20 cellular contexts compared by ENCODE assay signal in the genomic region with DNA sequence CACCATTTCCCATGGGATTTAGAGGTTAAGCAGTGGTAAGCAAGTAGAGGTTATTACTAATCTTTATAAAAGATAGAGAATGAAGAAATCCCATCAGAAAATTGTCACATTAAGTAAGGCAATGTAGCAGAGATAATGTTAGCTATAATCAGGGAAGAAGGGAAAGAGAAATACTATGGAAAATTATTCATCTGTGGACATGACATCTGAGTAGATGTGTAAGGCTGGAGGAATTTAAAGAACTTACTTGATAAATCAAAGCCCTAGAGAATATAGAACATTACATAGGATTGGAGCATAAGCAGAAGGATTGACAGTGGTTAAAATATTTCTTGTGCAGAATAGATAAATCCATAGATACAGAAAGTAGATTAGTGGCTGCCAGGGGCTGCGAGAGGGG.
DNase-seq lines count a peak whose midpoint lies in the region; ATAC-seq and TF ChIP-seq lines count a peak whose summit lies in the region.
"Had no signal": no experiment of that assay in that cellular context is flagged by ENCODE, and none has a peak within 500 bp of the region (broad histone marks: within the 10 kb centered on the region; RNA-seq: fewer than 3 reads in every experiment).

No MANE protein-coding gene starts in this region.

- no peak overlapping the region for H3K4me3 Mint-ChIP-seq in activated CD4-positive, alpha-beta T cell treated with anti-CD3 and anti-CD28 coated beads, Interleukin-2, amount 10 ng/mL, durations not matched to agents 24 days and 14 days
- no peak overlapping the region for H3K4me3 Mint-ChIP-seq in osteocyte (ENCODE audit: unreplicated experiment)
- H3K4me3 Mint-ChIP-seq: WTC11 had no signal

- ATAC-seq in HG02852 (IDR thresholded peaks at IDR 0.05; ENCODE audit: unreplicated experiment): no peak
- ATAC-seq: gastrocnemius medialis, WTC11 had no signal

- H3K4me1 Mint-ChIP-seq in activated CD4-positive, alpha-beta T cell treated with anti-CD3 and anti-CD28 coated beads, Interleukin-2, amount 10 ng/mL, durations not matched to agents 24 days and 14 days: peaks cover 34% of the 10 kb centered on the region
- peaks cover 38% of the 10 kb centered on the region for H3K4me1 Mint-ChIP-seq in osteocyte (ENCODE audit: unreplicated experiment)
- H3K4me1 Mint-ChIP-seq: WTC11 had no signal

- no peak for TF ChIP-seq CTCF in choroid plexus epithelial cell (conservative IDR thresholded peaks at IDR 0.05; ENCODE audit: low read depth, low read length)
- no peak for TF ChIP-seq CTCF in osteocyte (IDR thresholded peaks at IDR 0.05)

- H3K27ac Mint-ChIP-seq in activated CD4-positive, alpha-beta T cell treated with anti-CD3 and anti-CD28 coated beads, Interleukin-2, amount 10 ng/mL, durations not matched to agents 24 days and 14 days: peak overlapping the region; percentile 59
- peak overlapping the region; percentile 64 for H3K27ac Mint-ChIP-seq in osteocyte (ENCODE audit: unreplicated experiment)
- H3K27ac Mint-ChIP-seq: WTC11 had no signal

- no peak overlapping the region for H3K4me3 ChIP-seq in choroid plexus epithelial cell (ENCODE audit: low read depth, low read length)
- H3K4me3 ChIP-seq: BLaER1, gastrocnemius medialis, lung, MG63, PC-9, spleen, upper lobe of left lung had no signal

- peaks cover 16% of the 10 kb centered on the region for H3K36me3 Mint-ChIP-seq in activated CD4-positive, alpha-beta T cell treated with anti-CD3 and anti-CD28 coated beads, Interleukin-2, amount 10 ng/mL, durations not matched to agents 24 days and 14 days (ENCODE audit: low read depth)
- peaks cover 2% of the 10 kb centered on the region for H3K36me3 Mint-ChIP-seq in osteocyte (ENCODE audit: unreplicated experiment)
- H3K36me3 Mint-ChIP-seq: WTC11 had no signal

- peaks cover 15% of the 10 kb centered on the region for H3K9me3 Mint-ChIP-seq in activated CD4-positive, alpha-beta T cell treated with anti-CD3 and anti-CD28 coated beads, Interleukin-2, amount 10 ng/mL, durations not matched to agents 24 days and 14 days
- peaks cover 4% of the 10 kb centered on the region for H3K9me3 Mint-ChIP-seq in osteocyte (ENCODE audit: unreplicated experiment)

- H3K27me3 Mint-ChIP-seq in activated CD4-positive, alpha-beta T cell treated with anti-CD3 and anti-CD28 coated beads, Interleukin-2, amount 10 ng/mL, durations not matched to agents 24 days and 14 days: no peaks in the 10 kb centered on the region
- no peaks in the 10 kb centered on the region for H3K27me3 Mint-ChIP-seq in osteocyte (ENCODE audit: unreplicated experiment)

- no peak for DNase-seq in activated CD4-positive, alpha-beta T cell treated with anti-CD3 and anti-CD28 coated beads, Interleukin-2, amount 10 ng/mL, durations not matched to agents 24 days and 14 days
- no peak for DNase-seq in activated CD4-positive, alpha-beta T cell treated with anti-CD3 and anti-CD28 coated beads, Interleukin-2, amount 50 U/mL, for 48 hours
- DNase-seq in NCI-H226 (peak; percentile 71), choroid plexus epithelial cell (ENCODE audit: low read depth) (peak; percentile 67), osteocyte (ENCODE audit: extremely low spot score, unreplicated experiment) (no peak), posterior vena cava (ENCODE audit: low spot score) (no peak), NCI-H2081 treated with DMSO at 0.1 percent for 48 hours (lab: John Stamatoyannopoulos, UW) (no peak)
- DNase-seq: 8988T; Caco-2; gastrocnemius medialis; MG63; NCI-H748 treated with DMSO at 0.1 percent for 48 hours; PC-9; spleen; stimulated activated CD4-positive, alpha-beta T cell treated with anti-CD3 and anti-CD28 coated beads, Interleukin-4, amount 100 ng/mL, for 24 hours; upper lobe of left lung had no signal

- intact Hi-C loops in activated CD4-positive, alpha-beta T cell treated with anti-CD3 and anti-CD28 coated beads, Interleukin-2, amount 10 ng/mL, durations not matched to agents 24 days and 14 days (cut with micrococcal nuclease): loop anchor here (10.0 kb wide), 1 partner anchor 643 kb away; no protein-coding TSS in a partner anchor
- intact Hi-C loops in posterior vena cava (cut with DNase I): no loop called here

Comparison
In these comparisons a context has a peak if more than half of its experiments do, and no peak if none do; other contexts are left out.
1. DNase-seq: peak in NCI-H226 (single experiment) and choroid plexus epithelial cell (single experiment); none in activated CD4-positive, alpha-beta T cell treated with anti-CD3 and anti-CD28 coated beads, Interleukin-2, amount 10 ng/mL, durations not matched to agents 24 days and 14 days (single experiment), activated CD4-positive, alpha-beta T cell treated with anti-CD3 and anti-CD28 coated beads, Interleukin-2, amount 50 U/mL, for 48 hours (0 of 2), osteocyte (single experiment), posterior vena cava (single experiment) and NCI-H2081 treated with DMSO at 0.1 percent for 48 hours (single experiment).